In genomic region chr7:106730021-106730420, GRCh38 we compare ENCODE assay signal across 17 cellular contexts.
DNase-seq lines count a peak whose midpoint lies in the region; ATAC-seq, FAIRE-seq and TF ChIP-seq lines count a peak whose summit lies in the region.
"Had no signal": no experiment of that assay in that cellular context is flagged by ENCODE, and none has a peak within 500 bp of the region (broad histone marks: within the 10 kb centered on the region; RNA-seq: fewer than 3 reads in every experiment).

No MANE protein-coding gene starts in this region.

- peaks cover 28% of the 10 kb centered on the region for H3K4me1 Mint-ChIP-seq in activated CD4-positive, alpha-beta T cell treated with anti-CD3 and anti-CD28 coated beads, Interleukin-2, amount 10 ng/mL, durations not matched to agents 24 days and 14 days
- peaks cover 20% of the 10 kb centered on the region for H3K4me1 Mint-ChIP-seq in activated CD8-positive, alpha-beta memory T cell treated with anti-CD3 and anti-CD28 coated beads, Interleukin-2, amount 10 ng/mL, durations not matched to agents 7 days and 5 days

- no peak overlapping the region for H3K4me3 Mint-ChIP-seq in activated CD4-positive, alpha-beta T cell treated with anti-CD3 and anti-CD28 coated beads, Interleukin-2, amount 10 ng/mL, durations not matched to agents 24 days and 14 days
- no peak overlapping the region for H3K4me3 Mint-ChIP-seq in activated CD8-positive, alpha-beta memory T cell treated with anti-CD3 and anti-CD28 coated beads, Interleukin-2, amount 10 ng/mL, durations not matched to agents 7 days and 5 days

- TF ChIP-seq CTCF in HEK293 (tag by site-specific recombination; IDR thresholded peaks at IDR 0.05), result no peak
- no peak for TF ChIP-seq CTCF in bronchial epithelial cell (IDR thresholded peaks at IDR 0.05; ENCODE audit: insufficient read depth, low read length, severe bottlenecking)

- no peaks in the 10 kb centered on the region for H3K27me3 ChIP-seq in bronchial epithelial cell (ENCODE audit: control insufficient read depth, insufficient read depth, low read length)
- H3K27me3 ChIP-seq: vagina had no signal

- ATAC-seq in HG02763 (IDR thresholded peaks at IDR 0.05; ENCODE audit: unreplicated experiment), result no peak
- ATAC-seq in activated CD8-positive, alpha-beta memory T cell treated with anti-CD3 and anti-CD28 coated beads, Interleukin-2, amount 10 ng/mL, durations not matched to agents 7 days and 5 days, result no peak
- ATAC-seq: HepG2, left ventricle myocardium superior had no signal

- no peak for FAIRE-seq in bronchial epithelial cell (lab: Jason Lieb, UNC)
- FAIRE-seq: HepG2 had no signal

- H3K4me3 ChIP-seq in HEK293 (ENCODE audit: low read depth, low read length) (no peak overlapping the region), bronchial epithelial cell (ENCODE audit: low read depth, low read length) (no peak overlapping the region)
- H3K4me3 ChIP-seq: smooth muscle cell, vagina had no signal

- intact Hi-C loops in activated CD4-positive, alpha-beta T cell treated with anti-CD3 and anti-CD28 coated beads, Interleukin-2, amount 10 ng/mL, durations not matched to agents 24 days and 14 days (cut with micrococcal nuclease), result no loop called here

- POLR2A ChIA-PET in HEK293 (lab: Yijun Ruan, JAX), result no interaction called here

- H3K36me3 ChIP-seq in HEK293 (ENCODE audit: control insufficient read depth in 2 of 2, insufficient read depth in 1 of 2, low read length in 2 of 2), result no peaks in the 10 kb centered on the region
- no peaks in the 10 kb centered on the region for H3K36me3 ChIP-seq in bronchial epithelial cell (ENCODE audit: control insufficient read depth, insufficient read depth, low read length)
- H3K36me3 ChIP-seq: vagina had no signal

- H3K9me3 ChIP-seq in HEK293 (ENCODE audit: control insufficient read depth, insufficient read depth, low read depth, low read length), result no peaks in the 10 kb centered on the region
- H3K9me3 ChIP-seq: vagina had no signal

- peak; percentile 27 for DNase-seq in activated CD4-positive, alpha-beta T cell treated with anti-CD3 and anti-CD28 coated beads for 48 hours
- no peak for DNase-seq in activated CD4-positive, alpha-beta T cell treated with anti-CD3 and anti-CD28 coated beads, Interleukin-2, amount 10 ng/mL, durations not matched to agents 24 days and 14 days
- DNase-seq in AML-193 (lab: John Stamatoyannopoulos, UW), result peak; percentile 3 to 6
- DNase-seq in bronchial epithelial cell (ENCODE audit: low read depth), result peak; percentile 96
- no peak for DNase-seq in germinal center (ENCODE audit: low spot score)
- DNase-seq in activated CD8-positive, alpha-beta memory T cell treated with anti-CD3 and anti-CD28 coated beads, Interleukin-2, amount 10 ng/mL, durations not matched to agents 7 days and 5 days, result no peak
- DNase-seq: effector CD8-positive, alpha-beta T cell; HCEC 1CT; left ventricle myocardium superior; NCI-H187; NCI-H446; stimulated activated CD8-positive, alpha-beta memory T cell treated with anti-CD3 and anti-CD28 coated beads, Interleukin-4, amount 100 ng/mL, for 48 hours had no signal

- H3K27ac ChIP-seq in HEK293 (ENCODE audit: extremely low read depth, low read depth, low read length), result no peak overlapping the region
- H3K27ac ChIP-seq: vagina had no signal

- H3K27me3 Mint-ChIP-seq in activated CD4-positive, alpha-beta T cell treated with anti-CD3 and anti-CD28 coated beads, Interleukin-2, amount 10 ng/mL, durations not matched to agents 24 days and 14 days, result no peaks in the 10 kb centered on the region
- H3K27me3 Mint-ChIP-seq in activated CD8-positive, alpha-beta memory T cell treated with anti-CD3 and anti-CD28 coated beads, Interleukin-2, amount 10 ng/mL, durations not matched to agents 7 days and 5 days, result no peaks in the 10 kb centered on the region

- H3K27ac Mint-ChIP-seq in activated CD4-positive, alpha-beta T cell treated with anti-CD3 and anti-CD28 coated beads, Interleukin-2, amount 10 ng/mL, durations not matched to agents 24 days and 14 days, result no peak overlapping the region
- H3K27ac Mint-ChIP-seq in activated CD8-positive, alpha-beta memory T cell treated with anti-CD3 and anti-CD28 coated beads, Interleukin-2, amount 10 ng/mL, durations not matched to agents 7 days and 5 days, result no peak overlapping the region

- H3K9me3 Mint-ChIP-seq in activated CD4-positive, alpha-beta T cell treated with anti-CD3 and anti-CD28 coated beads, Interleukin-2, amount 10 ng/mL, durations not matched to agents 24 days and 14 days, result peaks cover 4% of the 10 kb centered on the region
- no peaks in the 10 kb centered on the region for H3K9me3 Mint-ChIP-seq in activated CD8-positive, alpha-beta memory T cell treated with anti-CD3 and anti-CD28 coated beads, Interleukin-2, amount 10 ng/mL, durations not matched to agents 7 days and 5 days (ENCODE audit: low read depth)

- CTCF ChIA-PET in HEK293 (lab: Yijun Ruan, JAX), result no interaction called here
- CTCF ChIA-PET in activated CD8-positive, alpha-beta memory T cell treated with anti-CD3 and anti-CD28 coated beads, Interleukin-2, amount 10 ng/mL, durations not matched to agents 7 days and 5 days (lab: Charles Lee), result no interaction called here

- H3K4me1 ChIP-seq in HEK293 (ENCODE audit: control insufficient read depth, insufficient read depth, low read length), result no peaks in the 10 kb centered on the region

- peaks cover 2% of the 10 kb centered on the region for H3K36me3 Mint-ChIP-seq in activated CD4-positive, alpha-beta T cell treated with anti-CD3 and anti-CD28 coated beads, Interleukin-2, amount 10 ng/mL, durations not matched to agents 24 days and 14 days (ENCODE audit: low read depth)
- peaks cover 2% of the 10 kb centered on the region for H3K36me3 Mint-ChIP-seq in activated CD8-positive, alpha-beta memory T cell treated with anti-CD3 and anti-CD28 coated beads, Interleukin-2, amount 10 ng/mL, durations not matched to agents 7 days and 5 days

TF ChIP-seq in HEK293, 187 proteins besides CTCF, POLR2A, EP300 and RAD21:
- TF ChIP-seq TRIM28 (IDR thresholded peaks at IDR 0.05; ENCODE audit: borderline replicate concordance, low read length), result no peak
- TF ChIP-seq ZBTB7A (tag by site-specific recombination; IDR thresholded peaks at IDR 0.05; ENCODE audit: low read depth), result no peak
- 0 out of 2 replicates have a peak, but pooled peaks have one; percentile 26 for TF ChIP-seq SCRT2 (tag by site-specific recombination; IDR thresholded peaks at IDR 0.05)
- TF ChIP-seq ZNF670 (tag by site-specific recombination; IDR thresholded peaks at IDR 0.05; ENCODE audit: low read depth), result no peak
- no peak for TF ChIP-seq ZFP69B (tag by site-specific recombination; IDR thresholded peaks at IDR 0.05)
- no peak for TF ChIP-seq ZNF660 (tag by site-specific recombination; IDR thresholded peaks at IDR 0.05)
- TF ChIP-seq SCRT1 (tag by site-specific recombination; IDR thresholded peaks at IDR 0.05; ENCODE audit: borderline replicate concordance), result no peak
- no peak for TF ChIP-seq ZNF776 (tag by site-specific recombination; IDR thresholded peaks at IDR 0.05; ENCODE audit: borderline replicate concordance)
- no peak for TF ChIP-seq TSHZ1 (tag by site-specific recombination; IDR thresholded peaks at IDR 0.05; ENCODE audit: borderline replicate concordance)

Comparison
In these comparisons a context has a peak if more than half of its experiments do, and no peak if none do; other contexts are left out.
1. DNase-seq: peak in activated CD4-positive, alpha-beta T cell treated with anti-CD3 and anti-CD28 coated beads for 48 hours (single experiment), AML-193 (2 of 2) and bronchial epithelial cell (single experiment); none in activated CD4-positive, alpha-beta T cell treated with anti-CD3 and anti-CD28 coated beads, Interleukin-2, amount 10 ng/mL, durations not matched to agents 24 days and 14 days (single experiment), germinal center (single experiment) and activated CD8-positive, alpha-beta memory T cell treated with anti-CD3 and anti-CD28 coated beads, Interleukin-2, amount 10 ng/mL, durations not matched to agents 7 days and 5 days (single experiment).